25 cellular contexts compared by ENCODE assay signal in genomic region chr2:170145191-170145590, GRCh38. TPM values are rescaled to one million over a fixed set of nuclear protein-coding genes. Genes with fewer than 3 reads are reported as not detected.
"Had no signal": no experiment of that assay in that cellular context is flagged by ENCODE, and none has a peak within 500 bp of the region (broad histone marks: within the 10 kb centered on the region; RNA-seq: fewer than 3 reads in every experiment).

No MANE protein-coding gene starts in this region.

- H3K9me3 Mint-ChIP-seq: activated naive CD4-positive, alpha-beta T cell treated with anti-CD3 and anti-CD28 coated beads, Interleukin-2, amount 50 U/mL, for 72 hours; activated T-cell treated with anti-CD3 and anti-CD28 coated beads, Interleukin-2, amount 50 U/mL, for 24 hours; activated T-helper 17 cell treated with anti-CD3 and anti-CD28 coated beads, Interleukin-2, amount 50 U/mL, for 72 hours; T-cell; T-helper 2 cell treated with Interferon-gamma antibody and Interleukin-4, amounts not matched to agents 5 μg/mL and 100 μg/mL, for 36 hours had no signal

- H3K4me3 ChIP-seq: ascending aorta, colonic mucosa, gastroesophageal sphincter, heart left ventricle, left lung, lung, prostate gland, upper lobe of right lung had no signal

- H3K36me3 Mint-ChIP-seq: activated naive CD4-positive, alpha-beta T cell treated with anti-CD3 and anti-CD28 coated beads, Interleukin-2, amount 50 U/mL, for 72 hours; naive thymus-derived CD4-positive, alpha-beta T cell; T-cell had no signal

- H3K27ac Mint-ChIP-seq: activated naive CD4-positive, alpha-beta T cell treated with anti-CD3 and anti-CD28 coated beads, Interleukin-2, amount 50 U/mL, for 72 hours; activated T-cell treated with anti-CD3 and anti-CD28 coated beads, Interleukin-2, amount 50 U/mL, for 24 hours; activated T-helper 17 cell treated with anti-CD3 and anti-CD28 coated beads, Interleukin-2, amount 50 U/mL, for 72 hours; naive thymus-derived CD4-positive, alpha-beta T cell; T-cell; T-helper 2 cell treated with Interferon-gamma antibody and Interleukin-4, amounts not matched to agents 5 μg/mL and 100 μg/mL, for 36 hours had no signal

- H3K4me1 Mint-ChIP-seq: activated T-helper 17 cell treated with anti-CD3 and anti-CD28 coated beads, Interleukin-2, amount 50 U/mL, for 72 hours; naive thymus-derived CD4-positive, alpha-beta T cell; T-cell had no signal

- H3K27ac ChIP-seq: ascending aorta, colonic mucosa, gastroesophageal sphincter, heart left ventricle, left lung, prostate gland, upper lobe of right lung had no signal

- H3K27me3 Mint-ChIP-seq: activated T-cell treated with anti-CD3 and anti-CD28 coated beads, Interleukin-2, amount 50 U/mL, for 24 hours; activated T-helper 17 cell treated with anti-CD3 and anti-CD28 coated beads, Interleukin-2, amount 50 U/mL, for 72 hours; T-cell had no signal

- ATAC-seq: activated naive CD4-positive, alpha-beta T cell treated with anti-CD3 and anti-CD28 coated beads, Interleukin-2, amount 50 U/mL, for 72 hours; activated T-helper 17 cell treated with anti-CD3 and anti-CD28 coated beads, Interleukin-2, amount 50 U/mL, for 72 hours; gastroesophageal sphincter; left lung; naive thymus-derived CD4-positive, alpha-beta T cell; stimulated activated naive CD8-positive, alpha-beta T cell treated with anti-CD3 and anti-CD28 coated beads, Interleukin-15, Interleukin-2, amounts not matched to agents 100 U/mL and 50 U/mL, for 24 hours; T-cell; upper lobe of right lung; WTC11 had no signal

- H3K27me3 ChIP-seq: ascending aorta, colonic mucosa, gastroesophageal sphincter, heart left ventricle, left lung, upper lobe of right lung had no signal

- DNase-seq: activated CD4-positive, alpha-beta T cell treated with anti-CD3 and anti-CD28 coated beads, Interleukin-2, amount 50 U/mL, for 4 hours; activated CD8-positive, alpha-beta memory T cell treated with anti-CD3 and anti-CD28 coated beads for 24 hours; activated CD8-positive, alpha-beta memory T cell treated with anti-CD3 and anti-CD28 coated beads, Interleukin-2, amount 50 U/mL, for 4 hours; activated T-cell treated with anti-CD3 and anti-CD28 coated beads, Interleukin-2, amount 50 U/mL, for 24 hours; colonic mucosa; heart left ventricle; islet precursor cell; left lung; naive thymus-derived CD4-positive, alpha-beta T cell; right cardiac atrium; stimulated activated CD4-positive, alpha-beta T cell treated with anti-CD3 and anti-CD28 coated beads, Interleukin-12 subunit alpha, Interleukin-12 subunit beta, amount 100 ng/mL, for 4 hours; stimulated activated CD4-positive, alpha-beta T cell treated with anti-CD3 and anti-CD28 coated beads, Interleukin-4, amount 100 ng/mL, for 4 hours; stimulated activated naive CD8-positive, alpha-beta T cell treated with anti-CD3 and anti-CD28 coated beads, Interleukin-15, Interleukin-2, amounts not matched to agents 100 U/mL and 50 U/mL, for 24 hours; T-cell; upper lobe of right lung had no signal

- H3K4me3 Mint-ChIP-seq: activated T-cell treated with anti-CD3 and anti-CD28 coated beads, Interleukin-2, amount 50 U/mL, for 24 hours; activated T-helper 17 cell treated with anti-CD3 and anti-CD28 coated beads, Interleukin-2, amount 50 U/mL, for 72 hours; naive thymus-derived CD4-positive, alpha-beta T cell; T-cell; T-helper 2 cell treated with Interferon-gamma antibody and Interleukin-4, amounts not matched to agents 5 μg/mL and 100 μg/mL, for 36 hours; WTC11 had no signal

- FAIRE-seq: TTC549 had no signal

- H3K9me3 ChIP-seq: ascending aorta, colonic mucosa, gastroesophageal sphincter, heart left ventricle, left lung, prostate gland, upper lobe of right lung had no signal

- H3K36me3 ChIP-seq: ascending aorta, colonic mucosa, gastroesophageal sphincter, heart left ventricle, left lung, prostate gland, upper lobe of right lung had no signal

- H3K4me1 ChIP-seq: ascending aorta, colonic mucosa, heart left ventricle, left lung, prostate gland, upper lobe of right lung had no signal

RNA-seq across cellular contexts. Expression of gene MYO3B, which starts 32.8 kb away (rescaled TPM):
- total RNA-seq: ascending aorta, gastroesophageal sphincter, osteocyte, right cardiac atrium had no signal
- polyA plus RNA-seq: heart left ventricle; naive thymus-derived CD4-positive, alpha-beta T cell; right cardiac atrium had no signal
